In the genomic region with DNA sequence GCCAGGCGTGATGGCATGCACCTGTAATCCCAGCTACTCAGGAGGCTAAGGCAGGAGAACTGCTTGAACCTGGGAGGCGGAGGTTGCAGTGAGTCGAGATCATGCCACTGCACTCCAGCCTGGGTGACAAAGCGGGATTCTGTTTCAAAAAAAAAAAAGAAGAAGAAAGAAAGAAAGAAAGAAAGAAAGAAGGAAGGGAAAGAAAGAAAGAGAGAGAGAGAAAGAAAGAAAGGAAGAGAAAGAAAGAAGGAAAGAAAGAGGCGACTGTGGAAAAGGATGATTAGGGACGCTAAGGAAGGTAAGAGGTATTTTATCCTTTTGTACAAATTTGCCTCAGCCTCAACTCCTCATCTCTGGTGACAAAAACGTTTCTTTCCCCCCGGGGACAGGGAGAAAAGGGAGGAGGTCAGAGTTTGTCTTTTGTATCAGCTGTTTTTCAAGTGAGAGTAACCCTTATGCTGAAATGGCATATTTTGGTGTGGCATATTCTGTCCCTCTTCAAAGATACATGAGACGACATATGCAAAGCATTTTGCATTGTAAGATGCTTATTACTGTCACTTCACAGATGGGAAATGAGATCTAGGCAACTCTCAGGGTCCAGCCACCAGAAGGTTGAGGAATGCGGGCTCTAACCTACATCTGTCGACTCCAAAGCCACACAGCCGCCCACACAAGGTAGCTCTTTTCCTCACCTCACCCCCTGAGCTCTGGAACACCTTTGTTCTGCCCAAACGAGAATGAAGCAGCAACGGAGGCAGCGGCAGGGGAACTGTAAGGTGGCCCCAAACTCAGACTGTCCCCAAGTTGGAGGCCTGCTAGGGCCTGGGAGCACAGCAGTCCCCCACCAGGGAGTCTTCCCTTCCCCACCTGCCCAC, we compare ENCODE assay signal across 10 cellular contexts. TPM values are rescaled to one million over a fixed set of nuclear protein-coding genes. Genes with fewer than 3 reads are reported as not detected.
DNase-seq lines count a peak whose midpoint lies in the region; ATAC-seq, FAIRE-seq and TF ChIP-seq lines count a peak whose summit lies in the region.
"Had no signal": no experiment of that assay in that cellular context is flagged by ENCODE, and none has a peak within 500 bp of the region (broad histone marks: within the 10 kb centered on the region; RNA-seq: fewer than 3 reads in every experiment).

No MANE protein-coding gene starts in this region.

- no peak for TF ChIP-seq EP300 in sigmoid colon (IDR thresholded peaks at IDR 0.05)

- peak overlapping the region; percentile 99 for H3K4me2 ChIP-seq in KMS-11
- H3K4me2 ChIP-seq in astrocyte (ENCODE audit: low read length) = peak overlapping the region; percentile 77

- H3K9me3 ChIP-seq in astrocyte (ENCODE audit: insufficient read depth, low read depth, low read length) (no peaks in the 10 kb centered on the region), sigmoid colon (no peaks in the 10 kb centered on the region)

- peak overlapping the region; percentile 28; the same call in 1 of the 2 replicates for H3K9ac ChIP-seq in KMS-11
- peak overlapping the region; percentile 71 for H3K9ac ChIP-seq in astrocyte (ENCODE audit: low read length)

- ATAC-seq in natural killer cell (no peak), GM19324 (IDR thresholded peaks at IDR 0.05; ENCODE audit: low FRiP score, unreplicated experiment) (no peak), GM18505 (IDR thresholded peaks at IDR 0.05; ENCODE audit: unreplicated experiment) (no peak)

- H3K4me3 ChIP-seq in KMS-11 (IDR thresholded peaks at IDR 0.05; ENCODE audit: insufficient read depth, low read depth, low read length) = no peak overlapping the region
- H3K4me3 ChIP-seq in astrocyte (ENCODE audit: insufficient read depth, low read depth, low read length) = no peak overlapping the region
- H3K4me3 ChIP-seq in sigmoid colon = no peak overlapping the region

- DNase-seq in CD14-positive monocyte (ENCODE audit: low spot score) (no peak), astrocyte (ENCODE audit: low read depth) (no peak), natural killer cell (no peak), NCI-H1436 treated with DMSO at 0.1 percent for 48 hours (lab: John Stamatoyannopoulos, UW) (no peak), sigmoid colon (no peak)
- DNase-seq: left ventricle myocardium superior, small intestine had no signal

- peak overlapping the region; percentile 42 for H2AFZ ChIP-seq in KMS-11 (ENCODE audit: low read depth)
- no peak overlapping the region for H2AFZ ChIP-seq in astrocyte (ENCODE audit: low read depth, low read length)

- WGBS in sigmoid colon, 2 donors = 79 to 89% methylated on average over 15 of the region's 15 CpGs

- intact Hi-C loops in CD14-positive monocyte (cut with micrococcal nuclease) (loop anchor here in 1 of 2 donors (2.0 kb wide), 1 partner anchor 35 kb away; no protein-coding TSS in a partner anchor), natural killer cell (cut with micrococcal nuclease) (loop anchor here (1.0 to 10.0 kb wide), 3 partner anchors 10 to 1959 kb away; no protein-coding TSS in a partner anchor), sigmoid colon (cut with DNase I) (no loop called here)

- peak overlapping the region in 6 of 7 donors; percentile 97 to 99 (median 98) for H3K27ac Mint-ChIP-seq in CD14-positive monocyte
- peak overlapping the region; percentile 89 for H3K27ac Mint-ChIP-seq in astrocyte (ENCODE audit: unreplicated experiment)
- peak overlapping the region; percentile 83 to 99 for H3K27ac Mint-ChIP-seq in natural killer cell

- H3K36me3 ChIP-seq in KMS-11 (ENCODE audit: insufficient read depth) = no peaks in the 10 kb centered on the region
- H3K36me3 ChIP-seq in astrocyte (ENCODE audit: insufficient read depth, low read length) = no peaks in the 10 kb centered on the region
- H3K36me3 ChIP-seq in sigmoid colon = no peaks in the 10 kb centered on the region

- H3K79me2 ChIP-seq in KMS-11 (ENCODE audit: insufficient read depth, low read depth) = no peaks in the 10 kb centered on the region
- H3K79me2 ChIP-seq in astrocyte (ENCODE audit: insufficient read depth, low read length) = no peaks in the 10 kb centered on the region

- H3K4me1 ChIP-seq in KMS-11 (ENCODE audit: low read depth, poor library complexity, severe bottlenecking) (peaks cover 96% of the 10 kb centered on the region), astrocyte (ENCODE audit: insufficient read depth, low read length) (peaks cover 50% of the 10 kb centered on the region), sigmoid colon (peaks cover 0 to 34% (median 15%) of the 10 kb centered on the region in 4 donors)

- H4K20me1 ChIP-seq in KMS-11 (ENCODE audit: insufficient read depth) (no peaks in the 10 kb centered on the region), astrocyte (ENCODE audit: insufficient read depth, low read length) (no peaks in the 10 kb centered on the region)

- H3K27me3 Mint-ChIP-seq in CD14-positive monocyte (ENCODE audit: low read depth in 3 of 3) (peaks cover 2 to 7% (median 5%) of the 10 kb centered on the region in 3 donors), astrocyte (ENCODE audit: low read depth, unreplicated experiment) (no peaks in the 10 kb centered on the region), natural killer cell (ENCODE audit: low read depth in 2 of 2) (peaks cover 0 to 1% of the 10 kb centered on the region in 2 donors)

- TF ChIP-seq CTCF in CD14-positive monocyte (IDR thresholded peaks at IDR 0.05) = no peak
- TF ChIP-seq CTCF in KMS-11 (conservative IDR thresholded peaks at IDR 0.05; ENCODE audit: low read depth, low read length) = no peak
- TF ChIP-seq CTCF in astrocyte (IDR thresholded peaks at IDR 0.05; ENCODE audit: insufficient read depth, low read depth, low read length) = no peak
- TF ChIP-seq CTCF in natural killer cell (IDR thresholded peaks at IDR 0.05) = no peak
- TF ChIP-seq CTCF in sigmoid colon (IDR thresholded peaks at IDR 0.05) = no peak

- H3K9me3 Mint-ChIP-seq in CD14-positive monocyte = peaks cover 0 to 3% (median 0%) of the 10 kb centered on the region in 7 donors
- peaks cover 6% of the 10 kb centered on the region for H3K9me3 Mint-ChIP-seq in astrocyte (ENCODE audit: unreplicated experiment)
- no peaks in the 10 kb centered on the region for H3K9me3 Mint-ChIP-seq in natural killer cell

- peaks cover 0 to 4% of the 10 kb centered on the region in 2 donors for H3K36me3 Mint-ChIP-seq in CD14-positive monocyte
- H3K36me3 Mint-ChIP-seq in astrocyte (ENCODE audit: low read depth, unreplicated experiment) = peaks cover 2% of the 10 kb centered on the region
- no peaks in the 10 kb centered on the region for H3K36me3 Mint-ChIP-seq in natural killer cell

- no peak for FAIRE-seq in astrocyte (lab: Jason Lieb, UNC)
- FAIRE-seq: small intestine had no signal

- TF ChIP-seq POLR2A in sigmoid colon (IDR thresholded peaks at IDR 0.05) (no peak), GM18505 (IDR thresholded peaks at IDR 0.05; ENCODE audit: borderline replicate concordance, extremely low read depth, insufficient read depth, insufficient read length) (no peak)

- H3K4me1 Mint-ChIP-seq in CD14-positive monocyte (peaks cover 66% of the 10 kb centered on the region), astrocyte (ENCODE audit: low read depth, unreplicated experiment) (peaks cover 53% of the 10 kb centered on the region), natural killer cell (peaks cover 73 to 83% of the 10 kb centered on the region in 2 donors)

- peak overlapping the region; percentile 76 for H3K27ac ChIP-seq in KMS-11
- H3K27ac ChIP-seq in astrocyte (ENCODE audit: low read depth, low read length) = peak overlapping the region; percentile 76
- H3K27ac ChIP-seq in sigmoid colon = peak overlapping the region in 2 of 4 donors; percentile 12 to 59

- H3K27me3 ChIP-seq in KMS-11 (ENCODE audit: insufficient read depth, low read depth) (no peaks in the 10 kb centered on the region), astrocyte (ENCODE audit: insufficient read depth, low read length) (no peaks in the 10 kb centered on the region), sigmoid colon (no peaks in the 10 kb centered on the region)

- no peak overlapping the region for H3K4me3 Mint-ChIP-seq in CD14-positive monocyte
- no peak overlapping the region for H3K4me3 Mint-ChIP-seq in astrocyte (ENCODE audit: unreplicated experiment)
- peak overlapping the region; percentile 56 for H3K4me3 Mint-ChIP-seq in natural killer cell

RNA-seq across cellular contexts. Expression of gene NUAK2, which starts 38.0 kb away (rescaled TPM):
- polyA plus RNA-seq in CD14-positive monocyte = 10 to 100 TPM in 1 of 2 donors, 1 to 10 TPM in 1; 9.1 to 21.9 TPM
- total RNA-seq in astrocyte = 35.3 and 49.4 TPM in 2 replicates
- total RNA-seq in natural killer cell = 10 to 100 TPM; 17.3 to 21.7 (median 21.5) TPM
- total RNA-seq in sigmoid colon = 1 to 10 TPM in 1 of 4 donors, under 1 TPM in 3; 0.28 to 1.5 (median 0.69) TPM
- 10 to 100 TPM; 13.9 to 15.0 (median 14.3) TPM for polyA plus RNA-seq in sigmoid colon

RNA-seq across cellular contexts. Expression of gene TMCC2, which starts 55.8 kb away (rescaled TPM):
- polyA plus RNA-seq in CD14-positive monocyte (under 1 TPM in 1 of 2 donors, not detected in 1; 0.27 TPM), sigmoid colon (1 to 10 TPM in 1 of 3 donors, not detected in 2; 1.1 TPM)
- total RNA-seq in astrocyte (10.6 and 10.8 TPM in 2 replicates), natural killer cell (1 to 10 TPM in 2 of 3 donors, under 1 TPM in 1; 0.93 to 1.5 (median 1.1) TPM), sigmoid colon (1 to 10 TPM; 4.3 to 6.4 (median 5.6) TPM)

Comparison
In these comparisons a context has a peak if more than half of its experiments do, and no peak if none do; other contexts are left out.
1. RNA of gene NUAK2, which starts 38.0 kb away (total RNA-seq): 35.3 to 49.4 TPM in astrocyte and 17.3 to 21.7 TPM in natural killer cell; 0.28 to 1.5 TPM in sigmoid colon; every median in the first group is over 4 times any median in the second.
2. Peak in every context shown above with its lines, with median percentiles within 50 percentile points of each other: H3K27ac Mint-ChIP-seq.